Comparison of ENCODE assay signal across 8 cellular contexts in genomic region chr20:43420192-43420591, GRCh38.
"Had no signal": no experiment of that assay in that cellular context is flagged by ENCODE, and none has a peak within 500 bp of the region (broad histone marks: within the 10 kb centered on the region; RNA-seq: fewer than 3 reads in every experiment).

No MANE protein-coding gene starts in this region.

- DNase-seq: GDM1, GF-D8 had no signal

- FAIRE-seq: G401.6, GM12878, GM12891, GM12892, GM18507, GM19239 had no signal

- H3K4me3 ChIP-seq: GM12878 had no signal

- ATAC-seq: GM12878 had no signal
